17 cellular contexts compared by ENCODE assay signal in genomic region chr5:96673127-96673526, GRCh38. TPM values are rescaled to one million over a fixed set of nuclear protein-coding genes. Genes with fewer than 3 reads are reported as not detected.
DNase-seq lines count a peak whose midpoint lies in the region; ATAC-seq, FAIRE-seq and TF ChIP-seq lines count a peak whose summit lies in the region.
"Had no signal": no experiment of that assay in that cellular context is flagged by ENCODE, and none has a peak within 500 bp of the region (broad histone marks: within the 10 kb centered on the region; RNA-seq: fewer than 3 reads in every experiment).

No MANE protein-coding gene starts in this region.

- no peaks in the 10 kb centered on the region; the same call in 1 of the 2 replicates for H3K79me2 ChIP-seq in HCT116 (ENCODE audit: insufficient read depth, low read length)

- peak overlapping the region; percentile 25 for H3K27ac Mint-ChIP-seq in central memory CD8-positive, alpha-beta T cell (ENCODE audit: low read depth)
- H3K27ac Mint-ChIP-seq: CD4-positive, alpha-beta T cell had no signal

- H3K27me3 ChIP-seq in HCT116 (ENCODE audit: insufficient read depth, low read length) (no peaks in the 10 kb centered on the region), subcutaneous abdominal adipose tissue (ENCODE audit: control insufficient read depth in 5 of 5, insufficient read depth in 4 of 5, low read length in 5 of 5) (no peaks in the 10 kb centered on the region)
- H3K27me3 ChIP-seq: BE2C had no signal

- no peak for DNase-seq in HCT116 (ENCODE audit: low read depth, low spot score)
- DNase-seq in central memory CD8-positive, alpha-beta T cell (ENCODE audit: low spot score in 2 of 2), result no peak
- DNase-seq in stimulated activated CD4-positive, alpha-beta T cell treated with anti-CD3 and anti-CD28 coated beads, Interleukin-4, amount 100 ng/mL, for 1 hour, result no peak
- DNase-seq: ACHN; BE2C; C1 segment of cervical spinal cord; Caco-2; CD4-positive, alpha-beta T cell; GOT3; H7 had no signal

- BruUV-seq in HCT116 (replicated peaks; lab: Mats Ljungman, UMichigan), result no TSS peak

- H3K4me3 ChIP-seq in HCT116 (replicated peaks in 1 of 2; ENCODE audit: low read depth in 1 of 2, low read length in 2 of 2), result no peak overlapping the region
- no peak overlapping the region for H3K4me3 ChIP-seq in subcutaneous abdominal adipose tissue (ENCODE audit: low read depth in 1 of 5, low read length in 5 of 5)

- H4K20me1 ChIP-seq in HCT116 (ENCODE audit: insufficient read depth), result no peaks in the 10 kb centered on the region

- POLR2A ChIA-PET in HCT116 (lab: Charles Lee), result interaction anchor here (1.2 kb wide), 1 partner anchor 30 kb away, joined by 3 read pairs; no protein-coding TSS in a partner anchor

- no peak for TF ChIP-seq CTCF in HCT116 (IDR thresholded peaks at IDR 0.05 in 2 of 3, conservative IDR thresholded peaks at IDR 0.05 in 1 of 3; ENCODE audit: borderline replicate concordance in 1 of 3, insufficient read depth in 1 of 3, low read depth in 2 of 3, low read length in 2 of 3)

- H3K9me3 Mint-ChIP-seq in central memory CD8-positive, alpha-beta T cell, result no peaks in the 10 kb centered on the region
- H3K9me3 Mint-ChIP-seq: CD4-positive, alpha-beta T cell had no signal

- H3K4me1 ChIP-seq in HCT116 (ENCODE audit: control insufficient read depth in 1 of 2, insufficient read depth in 2 of 2, low read length in 2 of 2) (peaks cover 0 to 6% of the 10 kb centered on the region in 2 experiments; a peak in 1 of 4 replicates), subcutaneous abdominal adipose tissue (ENCODE audit: control insufficient read depth in 5 of 5, insufficient read depth in 5 of 5, low read length in 5 of 5) (peaks cover 5 to 42% (median 26%) of the 10 kb centered on the region in 5 donors)
- H3K4me1 ChIP-seq: BE2C had no signal

- FAIRE-seq in A204.1 (lab: Jason Lieb, UNC), result peak; percentile 11
- FAIRE-seq: D721Med, G401.6, GM12892, GM18507 had no signal

- H3K9ac ChIP-seq in HCT116 (ENCODE audit: low read length), result no peak overlapping the region
- no peak overlapping the region for H3K9ac ChIP-seq in subcutaneous abdominal adipose tissue (ENCODE audit: low read length in 5 of 5)

- CTCF ChIA-PET in HCT116 (lab: Charles Lee), result no interaction called here

- H3K9me2 ChIP-seq in HCT116 (ENCODE audit: insufficient read depth), result no peaks in the 10 kb centered on the region

- ATAC-seq in HCT116 (no peak), GM19395 (IDR thresholded peaks at IDR 0.05; ENCODE audit: unreplicated experiment) (no peak)
- no peak for ATAC-seq in central memory CD8-positive, alpha-beta T cell (replicated peaks; ENCODE audit: extremely low read depth, poor library complexity, severe bottlenecking)

- no peaks in the 10 kb centered on the region for H3K27me3 Mint-ChIP-seq in central memory CD8-positive, alpha-beta T cell
- H3K27me3 Mint-ChIP-seq: CD4-positive, alpha-beta T cell had no signal

- no peak overlapping the region for H3K27ac ChIP-seq in HCT116 (ENCODE audit: low read depth, low read length)
- peak overlapping the region; percentile 22 for H3K27ac ChIP-seq in subcutaneous abdominal adipose tissue (ENCODE audit: low read depth, low read length)

- peaks cover 47% of the 10 kb centered on the region for H3K4me1 Mint-ChIP-seq in central memory CD8-positive, alpha-beta T cell

- H3K36me3 Mint-ChIP-seq in central memory CD8-positive, alpha-beta T cell (ENCODE audit: insufficient read depth), result peaks cover 32% of the 10 kb centered on the region

- H2AFZ ChIP-seq in HCT116 (ENCODE audit: low read depth, low read length, poor library complexity, severe bottlenecking), result no peak overlapping the region

- no peak overlapping the region for H3K4me3 Mint-ChIP-seq in central memory CD8-positive, alpha-beta T cell
- H3K4me3 Mint-ChIP-seq: CD4-positive, alpha-beta T cell had no signal

- H3K9me3 ChIP-seq in HCT116 (ENCODE audit: control insufficient read depth in 1 of 2, insufficient read depth in 1 of 2, low read depth in 1 of 2, low read length in 2 of 2) (no peaks in the 10 kb centered on the region), subcutaneous abdominal adipose tissue (ENCODE audit: control insufficient read depth in 5 of 5, low read length in 5 of 5) (no peaks in the 10 kb centered on the region)
- H3K9me3 ChIP-seq: BE2C, Caco-2 had no signal

- no peak overlapping the region for H3K4me2 ChIP-seq in HCT116 (ENCODE audit: low read length)

- no peaks in the 10 kb centered on the region for H3K36me3 ChIP-seq in HCT116 (ENCODE audit: control insufficient read depth in 1 of 2, insufficient read depth in 2 of 2, low read length in 2 of 2)
- peaks cover 0 to 9% (median 6%) of the 10 kb centered on the region in 5 donors for H3K36me3 ChIP-seq in subcutaneous abdominal adipose tissue (ENCODE audit: control insufficient read depth in 5 of 5, insufficient read depth in 5 of 5, low read length in 5 of 5)
- H3K36me3 ChIP-seq: BE2C had no signal

- no peak for TF ChIP-seq POLR2A in HCT116 (IDR thresholded peaks at IDR 0.05; ENCODE audit: borderline replicate concordance, extremely low read depth, insufficient read depth, insufficient read length)

- intact Hi-C loops in HCT116 (cut with micrococcal nuclease), result no loop called here

- TF ChIP-seq RAD21 in HCT116 (IDR thresholded peaks at IDR 0.05; ENCODE audit: low read depth), result no peak

- RAD21 ChIA-PET in HCT116 (lab: Charles Lee; ENCODE audit: low non-redundant PET in 1 of 2, low total read pairs in 2 of 2, uncharacterized antibody in 2 of 2, unreplicated experiment in 2 of 2), result no interaction called here

TF ChIP-seq in HCT116, 20 proteins besides CTCF, POLR2A, EP300 and RAD21:
- TF ChIP-seq ELF1 (IDR thresholded peaks at IDR 0.05; ENCODE audit: borderline replicate concordance, low read depth), result no peak
- 0 out of 2 replicates have a peak, but pooled peaks have one; percentile 15 for TF ChIP-seq SRF (IDR thresholded peaks at IDR 0.05; ENCODE audit: low read depth)

RNA-seq across cellular contexts. Expression of gene CAST, which starts 11.0 kb away (rescaled TPM):
- 142 TPM for total RNA-seq in HCT116 (2021; ENCODE audit: unreplicated experiment)
- 65.3 and 82.7 TPM in 2 replicates for polyA plus RNA-seq in HCT116 (2012)
